ENCODE assay signal across 20 cellular contexts in the genomic region with DNA sequence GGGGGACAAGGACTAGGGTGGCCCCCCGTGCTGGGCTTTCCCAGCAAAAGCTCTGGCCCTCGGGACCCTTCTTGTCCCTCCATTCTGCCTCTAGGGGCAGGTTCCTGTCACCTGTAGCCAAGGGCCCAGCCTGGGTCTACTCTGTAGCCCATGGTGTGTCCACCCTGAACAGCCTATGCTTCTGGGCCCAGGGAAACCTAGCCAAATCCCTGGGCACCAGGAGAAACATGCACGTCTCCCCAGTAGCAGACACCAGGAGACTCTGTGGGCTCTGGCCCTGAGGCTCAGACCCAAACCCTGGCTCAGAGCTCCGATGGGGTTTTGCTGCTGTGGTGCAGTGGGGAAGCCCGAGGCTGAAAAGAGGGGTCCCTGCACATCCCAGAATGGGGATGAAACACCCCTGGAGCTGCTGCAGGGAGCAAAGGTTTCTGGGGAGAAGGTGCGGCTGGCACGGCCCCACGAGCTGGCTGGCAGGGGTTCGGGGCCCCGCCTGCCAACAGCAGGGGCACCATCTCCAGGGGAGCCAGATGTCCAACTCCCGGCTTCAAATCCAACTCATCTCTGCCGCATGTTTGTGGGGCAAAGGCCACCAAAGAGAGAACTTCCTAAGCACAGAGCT. TPM values are rescaled to one million over a fixed set of nuclear protein-coding genes. Genes with fewer than 3 reads are reported as not detected.
DNase-seq lines count a peak whose midpoint lies in the region; ATAC-seq and TF ChIP-seq lines count a peak whose summit lies in the region.
"Had no signal": no experiment of that assay in that cellular context is flagged by ENCODE, and none has a peak within 500 bp of the region (broad histone marks: within the 10 kb centered on the region; RNA-seq: fewer than 3 reads in every experiment).

No MANE protein-coding gene starts in this region.

- BruUV-seq in PC-3 (replicated peaks; lab: Mats Ljungman, UMichigan) = no TSS peak

- no peaks in the 10 kb centered on the region for H3K79me2 ChIP-seq in PC-3 (ENCODE audit: low read length)

- TF ChIP-seq CTCF in RWPE2 (IDR thresholded peaks at IDR 0.05; ENCODE audit: poor library complexity, severe bottlenecking) (no peak), liver (IDR thresholded peaks at IDR 0.05; ENCODE audit: low read depth, low read length, missing input control) (no peak), PC-3 (conservative IDR thresholded peaks at IDR 0.05; ENCODE audit: low read depth, low read length) (no peak)

- H3K4me3 ChIP-seq in RWPE2 (ENCODE audit: severe bottlenecking) (no peak overlapping the region), liver (ENCODE audit: low read depth in 1 of 3, low read length in 3 of 3) (no peak overlapping the region), subcutaneous abdominal adipose tissue (ENCODE audit: low read depth in 1 of 5, low read length in 5 of 5) (peak overlapping the region in 1 of 5 donors; percentile 48), PC-3 (ENCODE audit: low read length) (no peak overlapping the region)
- H3K4me3 ChIP-seq: BLaER1 treated with 17β-estradiol and CSF1 and Interleukin-3, amounts not matched to agents 10 nM and 100 nM; upper lobe of left lung had no signal

- no peaks in the 10 kb centered on the region for H3F3A ChIP-seq in PC-3 (ENCODE audit: low read length, unreplicated experiment)

- ATAC-seq in left cardiac atrium (no peak), RWPE2 (ENCODE audit: low read depth) (no peak), PC-3 (no peak)
- ATAC-seq: stimulated activated memory B cell treated with anti-CD40 and anti-IgM and Interleukin-4, amounts not matched to agents 10 μg/mL and 1 μg/mL and 100 μg/mL, for 72 hours; T-helper 17 cell had no signal

- H3K36me3 ChIP-seq in RWPE2 (ENCODE audit: low read depth) (peaks cover 4% of the 10 kb centered on the region; the same call in 1 of the 2 replicates), liver (ENCODE audit: control insufficient read depth in 4 of 4, insufficient read depth in 3 of 4, low read depth in 1 of 4, low read length in 3 of 4) (peaks cover 0 to 2% (median 0%) of the 10 kb centered on the region in 4 donors), subcutaneous abdominal adipose tissue (ENCODE audit: control insufficient read depth in 5 of 5, insufficient read depth in 5 of 5, low read length in 5 of 5) (peaks cover 0 to 20% (median 6%) of the 10 kb centered on the region in 5 donors), PC-3 (ENCODE audit: low read depth, low read length) (no peaks in the 10 kb centered on the region)

- CTCF ChIA-PET in PC-3 (lab: Charles Lee) = no interaction called here

- H2AFZ ChIP-seq in PC-3 (ENCODE audit: low read length) = no peak overlapping the region

- no peaks in the 10 kb centered on the region for H3K9me3 ChIP-seq in RWPE2 (ENCODE audit: severe bottlenecking)
- no peaks in the 10 kb centered on the region for H3K9me3 ChIP-seq in liver (ENCODE audit: control insufficient read depth in 4 of 4, low read length in 3 of 4)
- H3K9me3 ChIP-seq in subcutaneous abdominal adipose tissue (ENCODE audit: control insufficient read depth in 5 of 5, low read length in 5 of 5) = no peaks in the 10 kb centered on the region
- H3K9me3 ChIP-seq in PC-3 (ENCODE audit: low read length) = no peaks in the 10 kb centered on the region
- H3K9me3 ChIP-seq: BLaER1 treated with 17β-estradiol and CSF1 and Interleukin-3, amounts not matched to agents 10 nM and 100 nM; Caco-2; upper lobe of left lung had no signal

- H3K9me2 ChIP-seq in PC-3 (replicated peaks; ENCODE audit: low read length) = no peaks in the 10 kb centered on the region

- POLR2A ChIA-PET in PC-3 (lab: Charles Lee; ENCODE audit: unreplicated experiment) = no interaction called here

- H3K4me1 ChIP-seq in RWPE2 (ENCODE audit: insufficient read depth, poor library complexity, severe bottlenecking) (peaks cover 18% of the 10 kb centered on the region), liver (ENCODE audit: control insufficient read depth in 4 of 4, insufficient read depth in 4 of 4, low read length in 3 of 4) (peaks cover 63 to 97% (median 84%) of the 10 kb centered on the region in 4 donors), subcutaneous abdominal adipose tissue (ENCODE audit: control insufficient read depth in 5 of 5, insufficient read depth in 5 of 5, low read length in 5 of 5) (peaks cover 30 to 98% (median 91%) of the 10 kb centered on the region in 5 donors), PC-3 (ENCODE audit: insufficient read depth, low read length) (no peaks in the 10 kb centered on the region)
- H3K4me1 ChIP-seq: Caco-2 had no signal

- H3K27ac ChIP-seq in RWPE2 (ENCODE audit: poor library complexity, severe bottlenecking) = no peak overlapping the region
- peak overlapping the region; percentile 90 to 91 for H3K27ac ChIP-seq in liver (ENCODE audit: low read depth in 1 of 2, low read length in 2 of 2)
- H3K27ac ChIP-seq in subcutaneous abdominal adipose tissue (ENCODE audit: low read depth, low read length) = peak overlapping the region; percentile 63
- no peak overlapping the region for H3K27ac ChIP-seq in PC-3 (ENCODE audit: low read length)

- H3K27me3 ChIP-seq in RWPE2 (ENCODE audit: insufficient read depth, poor library complexity, severe bottlenecking) (no peaks in the 10 kb centered on the region), liver (ENCODE audit: control insufficient read depth in 4 of 4, insufficient read depth in 4 of 4, low read length in 3 of 4) (no peaks in the 10 kb centered on the region), subcutaneous abdominal adipose tissue (ENCODE audit: control insufficient read depth in 5 of 5, insufficient read depth in 4 of 5, low read length in 5 of 5) (no peaks in the 10 kb centered on the region), PC-3 (ENCODE audit: low read length) (no peaks in the 10 kb centered on the region)
- H3K27me3 ChIP-seq: BLaER1 treated with 17β-estradiol and CSF1 and Interleukin-3, amounts not matched to agents 10 nM and 100 nM; upper lobe of left lung had no signal

- H3K9ac ChIP-seq in liver (ENCODE audit: low read depth in 1 of 2, low read length in 2 of 2) (no peak overlapping the region), subcutaneous abdominal adipose tissue (ENCODE audit: low read length in 5 of 5) (peak overlapping the region in 2 of 5 donors; percentile 52 to 53), PC-3 (ENCODE audit: low read length) (no peak overlapping the region)

- no peak for TF ChIP-seq RAD21 in liver (IDR thresholded peaks at IDR 0.05)

- no peaks in the 10 kb centered on the region for H4K20me1 ChIP-seq in PC-3 (ENCODE audit: low read length)

- 41% methylated on average over 12 of the region's 12 CpGs for WGBS in liver

- DNase-seq in cardiac septum (ENCODE audit: low spot score) (peak; percentile 58), left cardiac atrium (no peak), RWPE2 (ENCODE audit: low spot score) (peak; percentile 41), occipital lobe (lab: John Stamatoyannopoulos, UW) (no peak), iPS-NIHi7 (ENCODE audit: extremely low spot score) (no peak), PC-3 (no peak)
- DNase-seq: activated CD4-positive, alpha-beta T cell treated with anti-CD3 and anti-CD28 coated beads, Interleukin-2, amount 50 U/mL, for 48 hours; activated naive CD4-positive, alpha-beta T cell treated with anti-CD3 and anti-CD28 coated beads, Interleukin-2, amount 10 ng/mL, durations not matched to agents 7 days and 5 days; DND-41; hippocampal formation; naive B cell; NCI-H1694; NCI-H82 had no signal

- intact Hi-C loops in cardiac septum (cut with DNase I) = loop anchor here (5.0 kb wide), 1 partner anchor 89 kb away; the partner anchor contains the start of gene CEBPA
- intact Hi-C loops in left cardiac atrium (cut with DNase I) = no loop called here
- intact Hi-C loops in PC-3 (cut with micrococcal nuclease) = no loop called here

- no peak overlapping the region for H3K4me2 ChIP-seq in PC-3 (ENCODE audit: low read length)

TF ChIP-seq in liver, 16 proteins besides CTCF, POLR2A, EP300 and RAD21 (continues in another document):
- TF ChIP-seq FOXA2 (IDR thresholded peaks at IDR 0.05) (no peak), FOXA1 (IDR thresholded peaks at IDR 0.05) (no peak), YY1 (IDR thresholded peaks at IDR 0.05) (no peak), GABPA (IDR thresholded peaks at IDR 0.05 in 1 of 2, conservative IDR thresholded peaks at IDR 0.05 in 1 of 2) (no peak), NR2F2 (IDR thresholded peaks at IDR 0.05) (no peak), SP1 (IDR thresholded peaks at IDR 0.05) (no peak), TAF1 (conservative IDR thresholded peaks at IDR 0.05) (no peak), HNF4G (IDR thresholded peaks at IDR 0.05) (no peak)
- TF ChIP-seq, protein P1, sequence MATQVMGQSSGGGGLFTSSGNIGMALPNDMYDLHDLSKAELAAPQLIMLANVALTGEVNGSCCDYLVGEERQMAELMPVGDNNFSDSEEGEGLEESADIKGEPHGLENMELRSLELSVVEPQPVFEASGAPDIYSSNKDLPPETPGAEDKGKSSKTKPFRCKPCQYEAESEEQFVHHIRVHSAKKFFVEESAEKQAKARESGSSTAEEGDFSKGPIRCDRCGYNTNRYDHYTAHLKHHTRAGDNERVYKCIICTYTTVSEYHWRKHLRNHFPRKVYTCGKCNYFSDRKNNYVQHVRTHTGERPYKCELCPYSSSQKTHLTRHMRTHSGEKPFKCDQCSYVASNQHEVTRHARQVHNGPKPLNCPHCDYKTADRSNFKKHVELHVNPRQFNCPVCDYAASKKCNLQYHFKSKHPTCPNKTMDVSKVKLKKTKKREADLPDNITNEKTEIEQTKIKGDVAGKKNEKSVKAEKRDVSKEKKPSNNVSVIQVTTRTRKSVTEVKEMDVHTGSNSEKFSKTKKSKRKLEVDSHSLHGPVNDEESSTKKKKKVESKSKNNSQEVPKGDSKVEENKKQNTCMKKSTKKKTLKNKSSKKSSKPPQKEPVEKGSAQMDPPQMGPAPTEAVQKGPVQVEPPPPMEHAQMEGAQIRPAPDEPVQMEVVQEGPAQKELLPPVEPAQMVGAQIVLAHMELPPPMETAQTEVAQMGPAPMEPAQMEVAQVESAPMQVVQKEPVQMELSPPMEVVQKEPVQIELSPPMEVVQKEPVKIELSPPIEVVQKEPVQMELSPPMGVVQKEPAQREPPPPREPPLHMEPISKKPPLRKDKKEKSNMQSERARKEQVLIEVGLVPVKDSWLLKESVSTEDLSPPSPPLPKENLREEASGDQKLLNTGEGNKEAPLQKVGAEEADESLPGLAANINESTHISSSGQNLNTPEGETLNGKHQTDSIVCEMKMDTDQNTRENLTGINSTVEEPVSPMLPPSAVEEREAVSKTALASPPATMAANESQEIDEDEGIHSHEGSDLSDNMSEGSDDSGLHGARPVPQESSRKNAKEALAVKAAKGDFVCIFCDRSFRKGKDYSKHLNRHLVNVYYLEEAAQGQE (IDR thresholded peaks at IDR 0.05) = no peak
- TF ChIP-seq, protein P2, sequence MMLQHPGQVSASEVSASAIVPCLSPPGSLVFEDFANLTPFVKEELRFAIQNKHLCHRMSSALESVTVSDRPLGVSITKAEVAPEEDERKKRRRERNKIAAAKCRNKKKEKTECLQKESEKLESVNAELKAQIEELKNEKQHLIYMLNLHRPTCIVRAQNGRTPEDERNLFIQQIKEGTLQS (IDR thresholded peaks at IDR 0.05) = no peak

RNA-seq across cellular contexts. Expression of gene CEBPG, which starts 18.2 kb away (rescaled TPM):
- total RNA-seq in cardiac septum (17.3 TPM), left cardiac atrium (10 to 100 TPM; 16.6 to 21.0 TPM), liver (10 to 100 TPM; 18.0 to 36.1 TPM), occipital lobe (57.2 TPM), PC-3 (2014; rRNA removed) (19.5 and 24.6 TPM in 2 replicates)
- polyA plus RNA-seq in liver = 10 to 100 TPM; 16.9 to 30.3 TPM

Comparison
In these comparisons a context has a peak if more than half of its experiments do, and no peak if none do; other contexts are left out.
1. DNase-seq: peak in cardiac septum (single experiment) and RWPE2 (single experiment); none in left cardiac atrium (single experiment), occipital lobe (single experiment), iPS-NIHi7 (single experiment) and PC-3 (single experiment).
2. H3K27ac ChIP-seq: peak in liver (2 of 2) and subcutaneous abdominal adipose tissue (single experiment); none in RWPE2 (single experiment) and PC-3 (single experiment).